Comparison of ENCODE assay signal across 11 cellular contexts in genomic region chr21:15061747-15062146, GRCh38. TPM values are rescaled to one million over a fixed set of nuclear protein-coding genes. Genes with fewer than 3 reads are reported as not detected.
DNase-seq lines count a peak whose midpoint lies in the region; ATAC-seq and TF ChIP-seq lines count a peak whose summit lies in the region.
"Had no signal": no experiment of that assay in that cellular context is flagged by ENCODE, and none has a peak within 500 bp of the region (broad histone marks: within the 10 kb centered on the region; RNA-seq: fewer than 3 reads in every experiment).

No MANE protein-coding gene starts in this region.

- no peak for ATAC-seq in CD8-positive, alpha-beta T cell
- ATAC-seq in PC-3, result no peak
- no peak for ATAC-seq in GM19035 (IDR thresholded peaks at IDR 0.05; ENCODE audit: unreplicated experiment)
- ATAC-seq: WTC11 had no signal

- intact Hi-C loops in CD8-positive, alpha-beta T cell (cut with DNase I, micrococcal nuclease), result loop anchor here (2.0 to 10.0 kb wide), 10 partner anchors 377 to 844 kb away; partner anchors contain the start of genes RBM11 (in 1 of the 2) and SAMSN1 (in 1 of the 2)
- intact Hi-C loops in PC-3 (cut with micrococcal nuclease) (loop anchor here (1.0 to 10.0 kb wide), 5 partner anchors 27 to 531 kb away; no protein-coding TSS in a partner anchor), Caco-2 (cut with micrococcal nuclease; ENCODE audit: unreplicated experiment) (loop anchor here (1.0 to 5.0 kb wide), 4 partner anchors 151 to 422 kb away; no protein-coding TSS in a partner anchor)

- no peaks in the 10 kb centered on the region for H3K27me3 ChIP-seq in CD8-positive, alpha-beta T cell (ENCODE audit: insufficient read depth, low read length)
- H3K27me3 ChIP-seq in PC-3 (ENCODE audit: low read length), result no peaks in the 10 kb centered on the region
- H3K27me3 ChIP-seq in osteoblast (ENCODE audit: insufficient read depth, low read length), result no peaks in the 10 kb centered on the region
- H3K27me3 ChIP-seq in H7 (ENCODE audit: control insufficient read depth, insufficient read depth, low read length), result no peaks in the 10 kb centered on the region; the same call in 1 of the 2 replicates
- H3K27me3 ChIP-seq in Caco-2 (replicated peaks; ENCODE audit: control insufficient read depth, insufficient read depth, low read length), result no peaks in the 10 kb centered on the region

- peaks cover 13% of the 10 kb centered on the region for H3K36me3 Mint-ChIP-seq in CD8-positive, alpha-beta T cell
- H3K36me3 Mint-ChIP-seq in endothelial cell (ENCODE audit: low read depth, unreplicated experiment) (peaks cover 12% of the 10 kb centered on the region), Caco-2 (ENCODE audit: insufficient read depth, unreplicated experiment) (peaks cover 10% of the 10 kb centered on the region)
- H3K36me3 Mint-ChIP-seq: memory B cell, WTC11 had no signal

- H3K79me2 ChIP-seq in PC-3 (ENCODE audit: low read length), result peaks cover 96% of the 10 kb centered on the region
- H3K79me2 ChIP-seq in osteoblast (ENCODE audit: insufficient read depth, low read length), result peaks cover 76% of the 10 kb centered on the region

- peak overlapping the region; percentile 81 for H3K4me2 ChIP-seq in PC-3 (ENCODE audit: low read length)
- peak overlapping the region; percentile 89 for H3K4me2 ChIP-seq in osteoblast (ENCODE audit: insufficient read depth, low read length)

- no peak for DNase-seq in CD8-positive, alpha-beta T cell
- DNase-seq in PC-3, result no peak
- no peak for DNase-seq in endothelial cell (ENCODE audit: low spot score)
- DNase-seq in osteoblast (ENCODE audit: insufficient read length, low spot score, missing footprints), result no peak
- DNase-seq in H7, result no peak
- DNase-seq in iPS-NIHi7 (ENCODE audit: extremely low spot score), result no peak
- no peak for DNase-seq in Caco-2

- no peaks in the 10 kb centered on the region for H3F3A ChIP-seq in PC-3 (ENCODE audit: low read length, unreplicated experiment)

- peak overlapping the region; percentile 83 for H3K9ac ChIP-seq in PC-3 (ENCODE audit: low read length)

- no peak for TF ChIP-seq CTCF in CD8-positive, alpha-beta T cell (IDR thresholded peaks at IDR 0.05)
- TF ChIP-seq CTCF in PC-3 (conservative IDR thresholded peaks at IDR 0.05; ENCODE audit: low read depth, low read length), result no peak
- no peak for TF ChIP-seq CTCF in endothelial cell (IDR thresholded peaks at IDR 0.05; ENCODE audit: unreplicated experiment)
- no peak for TF ChIP-seq CTCF in osteoblast (IDR thresholded peaks at IDR 0.05; ENCODE audit: extremely low read depth, low read depth, low read length)
- no peak for TF ChIP-seq CTCF in Caco-2 (IDR thresholded peaks at IDR 0.05; ENCODE audit: insufficient read depth in 1 of 2, low read depth in 1 of 2, low read length in 1 of 2, severe bottlenecking in 1 of 2, unreplicated experiment in 1 of 2)

- H3K9me3 Mint-ChIP-seq in CD8-positive, alpha-beta T cell, result no peaks in the 10 kb centered on the region
- H3K9me3 Mint-ChIP-seq in endothelial cell (ENCODE audit: unreplicated experiment), result no peaks in the 10 kb centered on the region
- H3K9me3 Mint-ChIP-seq in Caco-2 (ENCODE audit: unreplicated experiment), result no peaks in the 10 kb centered on the region
- H3K9me3 Mint-ChIP-seq: memory B cell, WTC11 had no signal

- no peaks in the 10 kb centered on the region for H3K9me3 ChIP-seq in CD8-positive, alpha-beta T cell (ENCODE audit: low read length)
- no peaks in the 10 kb centered on the region for H3K9me3 ChIP-seq in PC-3 (ENCODE audit: low read length)
- H3K9me3 ChIP-seq in osteoblast (ENCODE audit: low read depth, low read length), result no peaks in the 10 kb centered on the region
- no peaks in the 10 kb centered on the region for H3K9me3 ChIP-seq in Caco-2
- H3K9me3 ChIP-seq: HAP-1 had no signal

- no TSS peak for BruUV-seq in PC-3 (replicated peaks; lab: Mats Ljungman, UMichigan)
- BruUV-seq in Caco-2 (replicated peaks; lab: Mats Ljungman, UMichigan), result no TSS peak

- no peak overlapping the region for H3K27ac ChIP-seq in CD8-positive, alpha-beta T cell (ENCODE audit: low read depth, low read length)
- H3K27ac ChIP-seq in PC-3 (ENCODE audit: low read length), result peak overlapping the region; percentile 53
- peak overlapping the region; percentile 71 for H3K27ac ChIP-seq in osteoblast (ENCODE audit: low read depth, low read length)

- H3K36me3 ChIP-seq in CD8-positive, alpha-beta T cell (ENCODE audit: insufficient read depth, low read length), result no peaks in the 10 kb centered on the region
- H3K36me3 ChIP-seq in PC-3 (ENCODE audit: low read depth, low read length) (peaks cover 8% of the 10 kb centered on the region; the same call in 1 of the 2 replicates), osteoblast (ENCODE audit: insufficient read depth, low read length) (no peaks in the 10 kb centered on the region), H7 (replicated peaks; ENCODE audit: control insufficient read depth, insufficient read depth, low read length) (no peaks in the 10 kb centered on the region), Caco-2 (ENCODE audit: control insufficient read depth, insufficient read depth, low read length) (no peaks in the 10 kb centered on the region)
- H3K36me3 ChIP-seq: HAP-1 had no signal

- no peaks in the 10 kb centered on the region for H3K9me2 ChIP-seq in PC-3 (replicated peaks; ENCODE audit: low read length)

- POLR2A ChIA-PET in CD8-positive, alpha-beta T cell (lab: Charles Lee), result no interaction called here
- POLR2A ChIA-PET in PC-3 (lab: Charles Lee; ENCODE audit: unreplicated experiment) (interaction anchor here (0.6 kb wide), 1 partner anchor 102 kb away, joined by 3 read pairs; no protein-coding TSS in a partner anchor), Caco-2 (lab: Charles Lee) (no interaction called here)

- H4K20me1 ChIP-seq in PC-3 (ENCODE audit: low read length) (peaks cover 66% of the 10 kb centered on the region), osteoblast (ENCODE audit: insufficient read depth, low read length) (peaks cover 30% of the 10 kb centered on the region)

- peak overlapping the region; percentile 90 for H3K4me3 Mint-ChIP-seq in CD8-positive, alpha-beta T cell
- peak overlapping the region; percentile 96 for H3K4me3 Mint-ChIP-seq in endothelial cell (ENCODE audit: unreplicated experiment)
- H3K4me3 Mint-ChIP-seq in Caco-2 (ENCODE audit: unreplicated experiment), result no peak overlapping the region
- H3K4me3 Mint-ChIP-seq: memory B cell had no signal

- no peak overlapping the region for H3K4me3 ChIP-seq in CD8-positive, alpha-beta T cell (ENCODE audit: low read depth, low read length)
- H3K4me3 ChIP-seq in PC-3 (ENCODE audit: low read length) (peak overlapping the region; percentile 85), osteoblast (ENCODE audit: insufficient read depth, low read length) (peak overlapping the region; percentile 74), H7 (ENCODE audit: insufficient read depth, low read depth, low read length) (no peak overlapping the region), Caco-2 (ENCODE audit: low read depth, low read length) (no peak overlapping the region)
- H3K4me3 ChIP-seq: HAP-1 had no signal

- CTCF ChIA-PET in CD8-positive, alpha-beta T cell (lab: Charles Lee), result interaction anchor here (1.1 kb wide), 1 partner anchor 423 kb away, joined by 6 read pairs; no protein-coding TSS in a partner anchor
- CTCF ChIA-PET in PC-3 (lab: Charles Lee) (no interaction called here), Caco-2 (lab: Charles Lee) (no interaction called here)

- H3K27ac Mint-ChIP-seq in CD8-positive, alpha-beta T cell, result peak overlapping the region; percentile 88
- peak overlapping the region; percentile 94 for H3K27ac Mint-ChIP-seq in endothelial cell (ENCODE audit: unreplicated experiment)
- no peak overlapping the region for H3K27ac Mint-ChIP-seq in Caco-2 (ENCODE audit: unreplicated experiment)
- H3K27ac Mint-ChIP-seq: WTC11 had no signal

- no peak overlapping the region for H2AFZ ChIP-seq in PC-3 (ENCODE audit: low read length)
- H2AFZ ChIP-seq in osteoblast (ENCODE audit: low read length), result no peak overlapping the region

- no peaks in the 10 kb centered on the region for H3K27me3 Mint-ChIP-seq in CD8-positive, alpha-beta T cell (ENCODE audit: low read depth)
- H3K27me3 Mint-ChIP-seq in endothelial cell (ENCODE audit: unreplicated experiment), result peaks cover 14% of the 10 kb centered on the region
- H3K27me3 Mint-ChIP-seq in Caco-2 (ENCODE audit: insufficient read depth, unreplicated experiment), result no peaks in the 10 kb centered on the region
- H3K27me3 Mint-ChIP-seq: memory B cell had no signal

- peaks cover 71% of the 10 kb centered on the region for H3K4me1 Mint-ChIP-seq in CD8-positive, alpha-beta T cell (ENCODE audit: low read depth)
- H3K4me1 Mint-ChIP-seq in endothelial cell (ENCODE audit: unreplicated experiment), result peaks cover 70% of the 10 kb centered on the region
- H3K4me1 Mint-ChIP-seq in Caco-2 (ENCODE audit: low read depth, unreplicated experiment), result peaks cover 46% of the 10 kb centered on the region

- peaks cover 50% of the 10 kb centered on the region for H3K4me1 ChIP-seq in CD8-positive, alpha-beta T cell (ENCODE audit: insufficient read depth, low read length)
- H3K4me1 ChIP-seq in PC-3 (ENCODE audit: insufficient read depth, low read length), result peaks cover 55% of the 10 kb centered on the region
- peaks cover 49% of the 10 kb centered on the region for H3K4me1 ChIP-seq in osteoblast (ENCODE audit: insufficient read depth, low read length)
- H3K4me1 ChIP-seq in Caco-2, result peaks cover 37% of the 10 kb centered on the region

RNA-seq across cellular contexts. Expression of gene NRIP1, which starts 3.1 kb away (rescaled TPM):
- total RNA-seq in CD8-positive, alpha-beta T cell, result 10 to 100 TPM; 62.4 to 64.3 TPM
- total RNA-seq in PC-3 (2014; rRNA removed) (68.0 and 69.2 TPM in 2 replicates), endothelial cell (ENCODE audit: unreplicated experiment) (72.1 TPM), osteoblast (32.1 and 32.6 TPM in 2 replicates), Caco-2 (2022) (24.7 and 28.6 TPM in 2 replicates)
- total RNA-seq in H7 (2014; rRNA removed; shearing (Covaris generic)), result 16.6 and 17.5 TPM in 2 replicates

Comparison
In these comparisons a context has a peak if more than half of its experiments do, and no peak if none do; other contexts are left out.
1. H3K4me3 ChIP-seq: peak in PC-3 (single experiment) and osteoblast (single experiment); none in CD8-positive, alpha-beta T cell (single experiment), H7 (single experiment) and Caco-2 (single experiment).